Comparison of ENCODE assay signal across 1 cellular context in the genomic region with DNA sequence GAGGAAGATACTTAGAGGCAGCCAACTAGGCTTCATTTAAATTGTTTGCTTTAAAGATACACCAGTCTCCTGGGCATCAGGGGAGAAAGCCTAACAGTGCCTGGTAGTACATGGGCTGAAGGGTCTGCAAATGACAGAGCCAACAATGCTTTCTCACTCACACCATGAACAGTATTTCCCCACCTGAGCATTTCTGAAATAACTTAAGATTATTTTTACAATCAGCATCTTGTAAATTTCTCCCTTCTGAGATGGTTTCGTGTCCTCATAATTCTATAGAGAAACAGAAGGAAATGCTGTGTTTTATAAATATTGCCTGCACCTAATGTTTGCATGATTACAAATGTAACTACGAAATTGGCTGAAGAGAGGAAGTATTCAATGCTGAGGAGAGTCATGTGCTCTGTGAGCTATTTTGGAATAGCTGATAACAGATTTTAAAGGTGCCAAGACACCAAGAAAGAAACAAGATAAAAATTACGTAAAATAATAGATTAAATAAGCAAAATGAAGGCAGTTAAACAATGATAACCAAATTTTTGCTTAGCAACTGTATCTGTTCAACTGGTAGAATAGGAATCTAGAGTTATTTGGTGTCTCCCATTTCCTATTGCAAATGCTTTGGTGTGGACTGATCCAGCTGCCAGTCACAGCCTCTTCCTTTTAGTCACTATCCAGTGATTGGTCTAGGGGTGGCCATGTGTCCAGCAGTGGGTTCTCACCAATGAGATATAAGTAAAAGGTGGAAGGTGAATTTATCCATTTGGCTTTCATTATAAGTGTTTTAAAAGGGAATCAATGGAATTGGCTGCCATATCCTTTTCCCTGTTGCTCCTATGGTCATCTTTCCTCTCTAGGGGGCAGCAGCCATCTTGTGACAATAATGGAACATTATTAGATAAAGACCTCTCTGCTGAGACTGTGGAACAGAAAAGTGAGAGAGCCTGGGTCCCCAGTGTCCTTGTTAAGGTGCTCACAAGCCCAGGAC.
TF ChIP-seq lines count a peak whose summit lies in the region.

No MANE protein-coding gene starts in this region.

TF ChIP-seq in K562, 482 proteins besides CTCF, POLR2A, EP300 and RAD21 (continued from another document and continues in another):
- TF ChIP-seq, protein P1, sequence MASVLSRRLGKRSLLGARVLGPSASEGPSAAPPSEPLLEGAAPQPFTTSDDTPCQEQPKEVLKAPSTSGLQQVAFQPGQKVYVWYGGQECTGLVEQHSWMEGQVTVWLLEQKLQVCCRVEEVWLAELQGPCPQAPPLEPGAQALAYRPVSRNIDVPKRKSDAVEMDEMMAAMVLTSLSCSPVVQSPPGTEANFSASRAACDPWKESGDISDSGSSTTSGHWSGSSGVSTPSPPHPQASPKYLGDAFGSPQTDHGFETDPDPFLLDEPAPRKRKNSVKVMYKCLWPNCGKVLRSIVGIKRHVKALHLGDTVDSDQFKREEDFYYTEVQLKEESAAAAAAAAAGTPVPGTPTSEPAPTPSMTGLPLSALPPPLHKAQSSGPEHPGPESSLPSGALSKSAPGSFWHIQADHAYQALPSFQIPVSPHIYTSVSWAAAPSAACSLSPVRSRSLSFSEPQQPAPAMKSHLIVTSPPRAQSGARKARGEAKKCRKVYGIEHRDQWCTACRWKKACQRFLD (CRISPR knock-in tag; IDR thresholded peaks at IDR 0.05) = no peak; the same call in 1 of the 2 replicates
- TF ChIP-seq ERF (CRISPR knock-in tag; IDR thresholded peaks at IDR 0.05) (no peak), MTA2 (IDR thresholded peaks at IDR 0.05; ENCODE audit: low read depth) (no peak), TRIM28 (IDR thresholded peaks at IDR 0.05) (no peak), ZNF584 (CRISPR knock-in tag; IDR thresholded peaks at IDR 0.05; ENCODE audit: low read depth) (peak; percentile 76; the same call in 1 of the 2 replicates), OTX1 (CRISPR knock-in tag; IDR thresholded peaks at IDR 0.05) (0 out of 2 replicates have a peak, but pooled peaks have one; percentile 61), SNRNP70 (optimal IDR thresholded peaks at IDR 0.05; ENCODE audit: low read depth, low read length) (no peak), RB1 (IDR thresholded peaks at IDR 0.05; ENCODE audit: low read depth) (no peak), MECOM (CRISPR knock-in tag; IDR thresholded peaks at IDR 0.05) (peak; percentile 62; the same call in 1 of the 2 replicates), TEAD1 (CRISPR knock-in tag; IDR thresholded peaks at IDR 0.05) (no peak), SIN3A (IDR thresholded peaks at IDR 0.05; ENCODE audit: borderline replicate concordance in 2 of 2, control insufficient read depth in 1 of 2, low read depth in 2 of 2, low read length in 2 of 2) (no peak), ZSCAN29 (IDR thresholded peaks at IDR 0.05) (no peak), SIX5 (IDR thresholded peaks at IDR 0.05; ENCODE audit: borderline replicate concordance in 1 of 2, insufficient read depth in 1 of 2, low read depth in 1 of 2, low read length in 2 of 2) (no peak), NRF1 (conservative IDR thresholded peaks at IDR 0.05 in 1 of 2, IDR thresholded peaks at IDR 0.05 in 1 of 2) (no peak), ZNF124 (CRISPR knock-in tag; IDR thresholded peaks at IDR 0.05) (no peak), CBX2 (IDR thresholded peaks at IDR 0.05; ENCODE audit: insufficient read depth, low read length, poor library complexity, severe bottlenecking) (no peak), FOXJ3 (CRISPR knock-in tag; IDR thresholded peaks at IDR 0.05) (no peak), ZNF778 (CRISPR knock-in tag; IDR thresholded peaks at IDR 0.05) (no peak), ATF7 (IDR thresholded peaks at IDR 0.05) (peak; percentile 67; the same call in 1 of the 2 replicates), NFRKB (IDR thresholded peaks at IDR 0.05; ENCODE audit: low read depth) (no peak), SETDB1 (IDR thresholded peaks at IDR 0.05; ENCODE audit: low read length) (no peak), ZNF263 (CRISPR knock-in tag; IDR thresholded peaks at IDR 0.05; ENCODE audit: borderline replicate concordance) (no peak), ZNF239 (CRISPR knock-in tag; IDR thresholded peaks at IDR 0.05) (0 out of 2 replicates have a peak, but pooled peaks have one; percentile 24), TAL1 (IDR thresholded peaks at IDR 0.05) (no peak), HLTF (IDR thresholded peaks at IDR 0.05) (no peak), BRF1 (IDR thresholded peaks at IDR 0.05; ENCODE audit: borderline replicate concordance, extremely low read depth, insufficient read length) (no peak), TEAD2 (tag; IDR thresholded peaks at IDR 0.05) (no peak), YBX1 (IDR thresholded peaks at IDR 0.05) (no peak), SMC3 (conservative IDR thresholded peaks at IDR 0.05; ENCODE audit: insufficient read depth, low read depth, low read length) (peak; percentile 47; the same call in 1 of the 2 replicates), NEUROD1 (IDR thresholded peaks at IDR 0.05; ENCODE audit: borderline replicate concordance, low read depth, low read length, partially characterized antibody) (no peak), ZNF23 (CRISPR knock-in tag; IDR thresholded peaks at IDR 0.05) (no peak), HSF4 (CRISPR knock-in tag; IDR thresholded peaks at IDR 0.05; ENCODE audit: borderline replicate concordance) (no peak), ZBTB1 (CRISPR knock-in tag; IDR thresholded peaks at IDR 0.05; ENCODE audit: borderline replicate concordance, low read depth) (no peak), PPARD (CRISPR knock-in tag; IDR thresholded peaks at IDR 0.05) (no peak), CHD1 (IDR thresholded peaks at IDR 0.05; ENCODE audit: low read length) (no peak)
- TF ChIP-seq, protein P2, sequence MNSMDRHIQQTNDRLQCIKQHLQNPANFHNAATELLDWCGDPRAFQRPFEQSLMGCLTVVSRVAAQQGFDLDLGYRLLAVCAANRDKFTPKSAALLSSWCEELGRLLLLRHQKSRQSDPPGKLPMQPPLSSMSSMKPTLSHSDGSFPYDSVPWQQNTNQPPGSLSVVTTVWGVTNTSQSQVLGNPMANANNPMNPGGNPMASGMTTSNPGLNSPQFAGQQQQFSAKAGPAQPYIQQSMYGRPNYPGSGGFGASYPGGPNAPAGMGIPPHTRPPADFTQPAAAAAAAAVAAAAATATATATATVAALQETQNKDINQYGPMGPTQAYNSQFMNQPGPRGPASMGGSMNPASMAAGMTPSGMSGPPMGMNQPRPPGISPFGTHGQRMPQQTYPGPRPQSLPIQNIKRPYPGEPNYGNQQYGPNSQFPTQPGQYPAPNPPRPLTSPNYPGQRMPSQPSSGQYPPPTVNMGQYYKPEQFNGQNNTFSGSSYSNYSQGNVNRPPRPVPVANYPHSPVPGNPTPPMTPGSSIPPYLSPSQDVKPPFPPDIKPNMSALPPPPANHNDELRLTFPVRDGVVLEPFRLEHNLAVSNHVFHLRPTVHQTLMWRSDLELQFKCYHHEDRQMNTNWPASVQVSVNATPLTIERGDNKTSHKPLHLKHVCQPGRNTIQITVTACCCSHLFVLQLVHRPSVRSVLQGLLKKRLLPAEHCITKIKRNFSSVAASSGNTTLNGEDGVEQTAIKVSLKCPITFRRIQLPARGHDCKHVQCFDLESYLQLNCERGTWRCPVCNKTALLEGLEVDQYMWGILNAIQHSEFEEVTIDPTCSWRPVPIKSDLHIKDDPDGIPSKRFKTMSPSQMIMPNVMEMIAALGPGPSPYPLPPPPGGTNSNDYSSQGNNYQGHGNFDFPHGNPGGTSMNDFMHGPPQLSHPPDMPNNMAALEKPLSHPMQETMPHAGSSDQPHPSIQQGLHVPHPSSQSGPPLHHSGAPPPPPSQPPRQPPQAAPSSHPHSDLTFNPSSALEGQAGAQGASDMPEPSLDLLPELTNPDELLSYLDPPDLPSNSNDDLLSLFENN (IDR thresholded peaks at IDR 0.05; ENCODE audit: low read depth in 2 of 2, low read length in 2 of 2) = no peak
- TF ChIP-seq, protein P3, sequence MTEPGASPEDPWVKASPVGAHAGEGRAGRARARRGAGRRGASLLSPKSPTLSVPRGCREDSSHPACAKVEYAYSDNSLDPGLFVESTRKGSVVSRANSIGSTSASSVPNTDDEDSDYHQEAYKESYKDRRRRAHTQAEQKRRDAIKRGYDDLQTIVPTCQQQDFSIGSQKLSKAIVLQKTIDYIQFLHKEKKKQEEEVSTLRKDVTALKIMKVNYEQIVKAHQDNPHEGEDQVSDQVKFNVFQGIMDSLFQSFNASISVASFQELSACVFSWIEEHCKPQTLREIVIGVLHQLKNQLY (CRISPR knock-in tag; conservative IDR thresholded peaks at IDR 0.05) = no peak
- TF ChIP-seq, protein P4, sequence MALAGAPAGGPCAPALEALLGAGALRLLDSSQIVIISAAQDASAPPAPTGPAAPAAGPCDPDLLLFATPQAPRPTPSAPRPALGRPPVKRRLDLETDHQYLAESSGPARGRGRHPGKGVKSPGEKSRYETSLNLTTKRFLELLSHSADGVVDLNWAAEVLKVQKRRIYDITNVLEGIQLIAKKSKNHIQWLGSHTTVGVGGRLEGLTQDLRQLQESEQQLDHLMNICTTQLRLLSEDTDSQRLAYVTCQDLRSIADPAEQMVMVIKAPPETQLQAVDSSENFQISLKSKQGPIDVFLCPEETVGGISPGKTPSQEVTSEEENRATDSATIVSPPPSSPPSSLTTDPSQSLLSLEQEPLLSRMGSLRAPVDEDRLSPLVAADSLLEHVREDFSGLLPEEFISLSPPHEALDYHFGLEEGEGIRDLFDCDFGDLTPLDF (CRISPR knock-in tag; IDR thresholded peaks at IDR 0.05) = no peak; the same call in 1 of the 2 replicates
- TF ChIP-seq, protein P5, sequence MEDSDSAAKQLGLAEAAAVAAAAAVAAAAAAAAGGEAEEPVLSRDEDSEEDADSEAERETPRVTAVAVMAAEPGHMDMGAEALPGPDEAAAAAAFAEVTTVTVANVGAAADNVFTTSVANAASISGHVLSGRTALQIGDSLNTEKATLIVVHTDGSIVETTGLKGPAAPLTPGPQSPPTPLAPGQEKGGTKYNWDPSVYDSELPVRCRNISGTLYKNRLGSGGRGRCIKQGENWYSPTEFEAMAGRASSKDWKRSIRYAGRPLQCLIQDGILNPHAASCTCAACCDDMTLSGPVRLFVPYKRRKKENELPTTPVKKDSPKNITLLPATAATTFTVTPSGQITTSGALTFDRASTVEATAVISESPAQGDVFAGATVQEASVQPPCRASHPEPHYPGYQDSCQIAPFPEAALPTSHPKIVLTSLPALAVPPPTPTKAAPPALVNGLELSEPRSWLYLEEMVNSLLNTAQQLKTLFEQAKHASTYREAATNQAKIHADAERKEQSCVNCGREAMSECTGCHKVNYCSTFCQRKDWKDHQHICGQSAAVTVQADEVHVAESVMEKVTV (CRISPR knock-in tag; IDR thresholded peaks at IDR 0.05) = peak; percentile 69
- TF ChIP-seq, protein P6, sequence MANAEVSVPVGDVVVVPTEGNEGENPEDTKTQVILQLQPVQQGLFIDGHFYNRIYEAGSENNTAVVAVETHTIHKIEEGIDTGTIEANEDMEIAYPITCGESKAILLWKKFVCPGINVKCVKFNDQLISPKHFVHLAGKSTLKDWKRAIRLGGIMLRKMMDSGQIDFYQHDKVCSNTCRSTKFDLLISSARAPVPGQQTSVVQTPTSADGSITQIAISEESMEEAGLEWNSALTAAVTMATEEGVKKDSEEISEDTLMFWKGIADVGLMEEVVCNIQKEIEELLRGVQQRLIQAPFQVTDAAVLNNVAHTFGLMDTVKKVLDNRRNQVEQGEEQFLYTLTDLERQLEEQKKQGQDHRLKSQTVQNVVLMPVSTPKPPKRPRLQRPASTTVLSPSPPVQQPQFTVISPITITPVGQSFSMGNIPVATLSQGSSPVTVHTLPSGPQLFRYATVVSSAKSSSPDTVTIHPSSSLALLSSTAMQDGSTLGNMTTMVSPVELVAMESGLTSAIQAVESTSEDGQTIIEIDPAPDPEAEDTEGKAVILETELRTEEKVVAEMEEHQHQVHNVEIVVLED (CRISPR knock-in tag; IDR thresholded peaks at IDR 0.05) = peak; percentile 40; the same call in 1 of the 2 replicates
- TF ChIP-seq, protein P7, sequence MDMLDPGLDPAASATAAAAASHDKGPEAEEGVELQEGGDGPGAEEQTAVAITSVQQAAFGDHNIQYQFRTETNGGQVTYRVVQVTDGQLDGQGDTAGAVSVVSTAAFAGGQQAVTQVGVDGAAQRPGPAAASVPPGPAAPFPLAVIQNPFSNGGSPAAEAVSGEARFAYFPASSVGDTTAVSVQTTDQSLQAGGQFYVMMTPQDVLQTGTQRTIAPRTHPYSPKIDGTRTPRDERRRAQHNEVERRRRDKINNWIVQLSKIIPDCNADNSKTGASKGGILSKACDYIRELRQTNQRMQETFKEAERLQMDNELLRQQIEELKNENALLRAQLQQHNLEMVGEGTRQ (CRISPR knock-in tag; IDR thresholded peaks at IDR 0.05) = peak; percentile 80
- TF ChIP-seq, protein P8, sequence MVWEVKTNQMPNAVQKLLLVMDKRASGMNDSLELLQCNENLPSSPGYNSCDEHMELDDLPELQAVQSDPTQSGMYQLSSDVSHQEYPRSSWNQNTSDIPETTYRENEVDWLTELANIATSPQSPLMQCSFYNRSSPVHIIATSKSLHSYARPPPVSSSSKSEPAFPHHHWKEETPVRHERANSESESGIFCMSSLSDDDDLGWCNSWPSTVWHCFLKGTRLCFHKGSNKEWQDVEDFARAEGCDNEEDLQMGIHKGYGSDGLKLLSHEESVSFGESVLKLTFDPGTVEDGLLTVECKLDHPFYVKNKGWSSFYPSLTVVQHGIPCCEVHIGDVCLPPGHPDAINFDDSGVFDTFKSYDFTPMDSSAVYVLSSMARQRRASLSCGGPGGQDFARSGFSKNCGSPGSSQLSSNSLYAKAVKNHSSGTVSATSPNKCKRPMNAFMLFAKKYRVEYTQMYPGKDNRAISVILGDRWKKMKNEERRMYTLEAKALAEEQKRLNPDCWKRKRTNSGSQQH (CRISPR knock-in tag; IDR thresholded peaks at IDR 0.05) = no peak
